ENCODE assay signal across 15 cellular contexts in genomic region chr12:118429703-118430383, GRCh38. TPM values are rescaled to one million over a fixed set of nuclear protein-coding genes. Genes with fewer than 3 reads are reported as not detected.
DNase-seq lines count a peak whose midpoint lies in the region; ATAC-seq, FAIRE-seq and TF ChIP-seq lines count a peak whose summit lies in the region.
"Had no signal": no experiment of that assay in that cellular context is flagged by ENCODE, and none has a peak within 500 bp of the region (broad histone marks: within the 10 kb centered on the region; RNA-seq: fewer than 3 reads in every experiment).

No MANE protein-coding gene starts in this region.

- peaks cover 14% of the 10 kb centered on the region; the same call in 1 of the 3 replicates for H3K4me1 ChIP-seq in A549
- no peaks in the 10 kb centered on the region for H3K4me1 ChIP-seq in IMR-90 (ENCODE audit: control insufficient read depth, insufficient read depth, low read length)
- no peaks in the 10 kb centered on the region for H3K4me1 ChIP-seq in aorta (ENCODE audit: control insufficient read depth in 1 of 2, insufficient read depth in 2 of 2, low read length in 2 of 2)
- H3K4me1 ChIP-seq: Peyer's patch had no signal

- TF ChIP-seq POLR2A in A549 (IDR thresholded peaks at IDR 0.05; ENCODE audit: low read length) (no peak), IMR-90 (IDR thresholded peaks at IDR 0.05; ENCODE audit: low read depth, low read length) (no peak), GM12891 (IDR thresholded peaks at IDR 0.05; ENCODE audit: low read depth, low read length) (no peak)

- H4K20me1 ChIP-seq in IMR-90 (ENCODE audit: insufficient read depth, low read length) = no peaks in the 10 kb centered on the region

- POLR2A ChIA-PET in A549 (lab: Yijun Ruan, JAX) = no interaction called here
- POLR2A ChIA-PET in IMR-90 (lab: Charles Lee; ENCODE audit: unreplicated experiment) = no interaction called here

- dilution Hi-C loops in IMR-90 (cut with HindIII; ENCODE audit: low sequenced_read_pairs, unreplicated experiment) = no loop called here

- H2AK9ac ChIP-seq in IMR-90 (replicated peaks; ENCODE audit: low read depth, low read length, poor library complexity) = no peak overlapping the region

- H3K27me3 ChIP-seq in IMR-90 (ENCODE audit: control insufficient read depth, insufficient read depth, low read length) = no peaks in the 10 kb centered on the region
- H3K27me3 ChIP-seq in aorta (ENCODE audit: control insufficient read depth in 1 of 2, insufficient read depth in 2 of 2, low read length in 1 of 2) = no peaks in the 10 kb centered on the region
- H3K27me3 ChIP-seq: Peyer's patch had no signal

- 0 out of 2 replicates have a peak overlapping the region, but pooled peaks have one; percentile 16 for H2BK20ac ChIP-seq in IMR-90 (ENCODE audit: low read depth, low read length)

- no peak overlapping the region for H3K14ac ChIP-seq in IMR-90 (replicated peaks; ENCODE audit: low read depth, low read length)

- no peak overlapping the region for H3K23ac ChIP-seq in IMR-90 (ENCODE audit: low read depth, low read length)

- CTCF ChIA-PET in A549 (lab: Yijun Ruan, JAX) = interaction anchor here (0.8 kb wide), 1 partner anchor 9 kb away, joined by 3 read pairs; no protein-coding TSS in a partner anchor
- CTCF ChIA-PET in IMR-90 (lab: Yijun Ruan, JAX) = no interaction called here

- H3K9me1 ChIP-seq in IMR-90 (ENCODE audit: insufficient read depth, low read length) = no peaks in the 10 kb centered on the region

- H3K79me1 ChIP-seq in IMR-90 (ENCODE audit: low read depth in 1 of 2, low read length in 2 of 2) = no peaks in the 10 kb centered on the region

- no peak overlapping the region for H3K4me3 ChIP-seq in A549
- H3K4me3 ChIP-seq in IMR-90 (ENCODE audit: insufficient read depth, low read depth, low read length) = no peak overlapping the region
- H3K4me3 ChIP-seq in aorta (ENCODE audit: low read length in 2 of 2) = no peak overlapping the region
- H3K4me3 ChIP-seq: Peyer's patch, SK-N-MC had no signal

- no peak overlapping the region for H4K5ac ChIP-seq in IMR-90 (ENCODE audit: low read depth, low read length)

- H2BK15ac ChIP-seq in IMR-90 (ENCODE audit: low read depth, low read length) = no peak overlapping the region

- H3K56ac ChIP-seq in IMR-90 (ENCODE audit: extremely low read depth, insufficient read depth, low read length) = no peak overlapping the region

- ATAC-seq in A549 = no peak
- no peak for ATAC-seq in IMR-90 (ENCODE audit: low read depth)
- peak; percentile 65 for ATAC-seq in left colon
- ATAC-seq in aorta (ENCODE audit: low FRiP score) = no peak

- H4K8ac ChIP-seq in IMR-90 (ENCODE audit: low read depth in 2 of 2, low read length in 2 of 2) = no peak overlapping the region

- no peak overlapping the region for H2AK5ac ChIP-seq in IMR-90 (ENCODE audit: low read depth, low read length)

- BruUV-seq in IMR-90 (replicated peaks; lab: Mats Ljungman, UMichigan) = no TSS peak

- in situ Hi-C loops in IMR-90 (cut with MboI; ENCODE audit: low sequenced_read_pairs) = no loop called here

- no peak overlapping the region for H3K18ac ChIP-seq in IMR-90 (ENCODE audit: low read depth, low read length)

- H3K36me3 ChIP-seq in IMR-90 (ENCODE audit: control insufficient read depth, insufficient read depth, low read length) (no peaks in the 10 kb centered on the region), aorta (ENCODE audit: control insufficient read depth in 1 of 2, insufficient read depth in 2 of 2, low read length in 1 of 2) (peaks cover 0 to 1% of the 10 kb centered on the region in 2 donors)
- H3K36me3 ChIP-seq: Peyer's patch had no signal

- no peak for TF ChIP-seq RAD21 in A549 (conservative IDR thresholded peaks at IDR 0.05 in 1 of 2, IDR thresholded peaks at IDR 0.05 in 1 of 2)
- TF ChIP-seq RAD21 in IMR-90 (IDR thresholded peaks at IDR 0.05; ENCODE audit: low read length) = no peak

- no peak overlapping the region for H4K91ac ChIP-seq in IMR-90 (ENCODE audit: insufficient read depth, low read depth, low read length)

- WGBS in A549 (ENCODE audit: missing lambda C conversion rate) = 68% methylated on average over 7 of the region's 7 CpGs
- 70% methylated on average over 2 of the region's 7 CpGs; no CpG with 5 or more reads in 1 of the 2 experiments for WGBS in IMR-90 (ENCODE audit: extremely low coverage in 2 of 2, insufficient read length in 1 of 2), 2 experiments
- 75 to 77% methylated on average over 7 of the region's 7 CpGs for whole genome bisulfite sequencing in aorta, 2 donors

- intact Hi-C loops in IMR-90 (cut with micrococcal nuclease) (no loop called here), left colon (cut with DNase I, micrococcal nuclease) (no loop called here), aorta (cut with DNase I) (no loop called here)

- H3K27ac ChIP-seq in A549 (no peak overlapping the region), IMR-90 (ENCODE audit: insufficient read depth, low read length) (no peak overlapping the region), aorta (ENCODE audit: low read depth in 1 of 2, low read length in 2 of 2) (no peak overlapping the region)
- H3K27ac ChIP-seq: Peyer's patch, SK-N-MC had no signal

- TF ChIP-seq CTCF in A549 (IDR thresholded peaks at IDR 0.05) (no peak), IMR-90 (conservative IDR thresholded peaks at IDR 0.05; ENCODE audit: low read depth, low read length) (no peak)

- no peak for TF ChIP-seq EP300 in A549 (IDR thresholded peaks at IDR 0.05)

- FAIRE-seq in A549 (lab: Jason Lieb, UNC) (no peak), GM12891 (lab: Jason Lieb, UNC) (no peak)

- H2BK120ac ChIP-seq in IMR-90 (ENCODE audit: low read depth, low read length) = no peak overlapping the region

- no peak overlapping the region for H3K4me2 ChIP-seq in A549
- no peak overlapping the region for H3K4me2 ChIP-seq in IMR-90 (ENCODE audit: low read depth, low read length)

- H3K9ac ChIP-seq in IMR-90 (ENCODE audit: low read depth, low read length) = no peak overlapping the region

- DNase-seq in A549 (ENCODE audit: low read depth in 1 of 2, low spot score in 1 of 2) = no peak
- DNase-seq in IMR-90 = no peak
- DNase-seq in NCI-H2227 treated with DMSO at 0.1 percent for 48 hours (lab: John Stamatoyannopoulos, UW) = peak; percentile 14
- peak; percentile 20 to 29 for DNase-seq in left colon
- no peak for DNase-seq in aorta
- no peak for DNase-seq in GM12891 (ENCODE audit: insufficient read length, low spot score)
- DNase-seq in stimulated activated CD4-positive, alpha-beta T cell treated with anti-CD3 and anti-CD28 coated beads, Interleukin-4, amount 100 ng/mL, for 24 hours = no peak
- no peak for DNase-seq in activated T-cell treated with anti-CD3 and anti-CD28 coated beads, Interleukin-2, amount 50 U/mL, for 1 hour
- DNase-seq: C1 segment of cervical spinal cord, DMS 273 treated with DMSO at 0.1 percent for 48 hours, NCI-H187 treated with DMSO at 0.1 percent for 48 hours, NCI-H82, Peyer's patch, Right ventricle myocardium superior had no signal

- no peak overlapping the region for H2AFZ ChIP-seq in IMR-90 (replicated peaks; ENCODE audit: low read length, poor library complexity)

- H2BK5ac ChIP-seq in IMR-90 (ENCODE audit: low read depth, low read length, poor library complexity, severe bottlenecking) = no peak overlapping the region

- H3K9me3 ChIP-seq in A549 (no peaks in the 10 kb centered on the region), IMR-90 (ENCODE audit: control insufficient read depth, insufficient read depth, low read length) (no peaks in the 10 kb centered on the region), aorta (ENCODE audit: control insufficient read depth, low read length) (no peaks in the 10 kb centered on the region)
- H3K9me3 ChIP-seq: Peyer's patch had no signal

- H3K4ac ChIP-seq in IMR-90 (ENCODE audit: low read depth, low read length) = no peak overlapping the region

TF ChIP-seq in IMR-90, 13 proteins besides CTCF, POLR2A, EP300 and RAD21:
- TF ChIP-seq CHD1 (IDR thresholded peaks at IDR 0.05; ENCODE audit: low read depth, low read length) (no peak), MAFK (IDR thresholded peaks at IDR 0.05; ENCODE audit: low read depth, low read length) (no peak), SMC3 (IDR thresholded peaks at IDR 0.05; ENCODE audit: low read depth, low read length) (no peak), FOS (IDR thresholded peaks at IDR 0.05; ENCODE audit: low read depth, low read length) (no peak)

TF ChIP-seq in GM12891, 5 proteins besides CTCF, POLR2A, EP300 and RAD21:
- TF ChIP-seq TAF1 (IDR thresholded peaks at IDR 0.05; ENCODE audit: low read depth, low read length) (no peak), PAX5 (IDR thresholded peaks at IDR 0.05; ENCODE audit: insufficient read depth, low read length, severe bottlenecking) (no peak), POLR2AphosphoS5 (IDR thresholded peaks at IDR 0.05; ENCODE audit: low read depth, low read length) (no peak), POU2F2 (IDR thresholded peaks at IDR 0.05; ENCODE audit: low read depth, low read length) (no peak), SPI1 (IDR thresholded peaks at IDR 0.05; ENCODE audit: low read depth, low read length) (no peak)
TF ChIP-seq in GM12891: peak in this region for 0.

RNA-seq across cellular contexts. Expression of gene SUDS3, which starts 53.5 kb away (rescaled TPM):
- 31.9 and 36.5 TPM in 2 replicates for polyA plus RNA-seq in A549 (2011; rRNA removed)
- polyA plus RNA-seq in A549 (2012; cell fraction: cytosol; rRNA removed) = 11.4 and 13.7 TPM in 2 replicates
- 20.9 and 33.3 TPM in 2 replicates for polyA plus RNA-seq in A549 (2012; cell fraction: nucleus; rRNA removed)
- 17.9 to 20.3 TPM (median 18.4 TPM) in 3 replicates for polyA plus RNA-seq in A549 (2017; fragmentation: RNase III; extraction: RNeasy Plus Mini Kit Qiagen cat#74134 plus additional on column Dnase treatment)
- 24.4 and 28.7 TPM in 2 replicates for polyA minus RNA-seq in A549 (2011; rRNA and poly(A)+ RNA removed)
- total RNA-seq in IMR-90 (2012; rRNA removed) = 13.8 and 23.9 TPM in 2 replicates
- 10.7 and 13.4 TPM in 2 replicates for polyA plus RNA-seq in IMR-90 (2012; rRNA removed)
- polyA plus RNA-seq in IMR-90 (2012; cell fraction: cytosol; rRNA removed) = 3.8 and 4.8 TPM in 2 replicates
- 9.8 and 36.2 TPM in 2 replicates for polyA plus RNA-seq in IMR-90 (2012; cell fraction: nucleus; rRNA removed; ENCODE audit: low replicate concordance)
- total RNA-seq in left colon = 10 to 100 TPM; 44.9 to 48.7 TPM
- total RNA-seq in aorta = 10 to 100 TPM; 26.7 to 32.4 TPM
- polyA plus RNA-seq in aorta = 10 to 100 TPM; 14.2 to 15.0 TPM
- polyA plus RNA-seq in GM12891 (2012; ENCODE audit: low read depth, missing spikeins) = 10.7 TPM

RNA-seq across cellular contexts. Expression of gene TAOK3, which starts 57.1 kb away (rescaled TPM):
- polyA plus RNA-seq in A549 (2011; rRNA removed) (27.6 and 32.4 TPM in 2 replicates), A549 (2017; fragmentation: RNase III; extraction: RNeasy Plus Mini Kit Qiagen cat#74134 plus additional on column Dnase treatment) (10.6 to 13.7 TPM (median 13.1 TPM) in 3 replicates), IMR-90 (2012; rRNA removed) (26.3 TPM in 2 replicates), aorta (10 to 100 TPM; 14.9 to 30.9 TPM)
- 7.5 and 8.7 TPM in 2 replicates for polyA plus RNA-seq in A549 (2012; cell fraction: cytosol; rRNA removed)
- polyA plus RNA-seq in A549 (2012; cell fraction: nucleus; rRNA removed) = 6.7 and 11.0 TPM in 2 replicates
- polyA minus RNA-seq in A549 (2011; rRNA and poly(A)+ RNA removed) = 30.7 and 31.9 TPM in 2 replicates
- total RNA-seq in IMR-90 (2012; rRNA removed) (53.0 and 54.5 TPM in 2 replicates), left colon (10 to 100 TPM; 58.4 to 58.5 TPM), aorta (10 to 100 TPM; 31.1 to 45.4 TPM)
- polyA plus RNA-seq in IMR-90 (2012; cell fraction: cytosol; rRNA removed) = 10.3 and 27.2 TPM in 2 replicates
- polyA plus RNA-seq in IMR-90 (2012; cell fraction: nucleus; rRNA removed; ENCODE audit: low replicate concordance) = 16.1 and 62.4 TPM in 2 replicates
- polyA plus RNA-seq in GM12891 (2012; ENCODE audit: low read depth, missing spikeins) = 37.2 TPM

Comparison
In these comparisons a context has a peak if more than half of its experiments do, and no peak if none do; other contexts are left out.
1. DNase-seq: peak in NCI-H2227 treated with DMSO at 0.1 percent for 48 hours (single experiment) and left colon (2 of 2); none in A549 (0 of 2), IMR-90 (single experiment), aorta (0 of 2), GM12891 (single experiment), stimulated activated CD4-positive, alpha-beta T cell treated with anti-CD3 and anti-CD28 coated beads, Interleukin-4, amount 100 ng/mL, for 24 hours (single experiment) and activated T-cell treated with anti-CD3 and anti-CD28 coated beads, Interleukin-2, amount 50 U/mL, for 1 hour (single experiment).